18 cellular contexts compared by ENCODE assay signal in genomic region chrX:69312141-69312670, GRCh38.
"Had no signal": no experiment of that assay in that cellular context is flagged by ENCODE, and none has a peak within 500 bp of the region (broad histone marks: within the 10 kb centered on the region; RNA-seq: fewer than 3 reads in every experiment).

No MANE protein-coding gene starts in this region.

- H3K36me3 ChIP-seq: lower lobe of right lung, sigmoid colon, thoracic aorta, transverse colon, upper lobe of right lung had no signal

- FAIRE-seq: frontal cortex had no signal

- H3K27me3 Mint-ChIP-seq: stimulated activated memory B cell treated with anti-CD40 and anti-IgM and Interleukin-4, amounts not matched to agents 10 μg/mL and 1 μg/mL and 100 μg/mL, for 72 hours had no signal

- H3K9me3 ChIP-seq: lower lobe of right lung, psoas muscle, sigmoid colon, thoracic aorta, transverse colon, upper lobe of right lung had no signal

- H3K4me3 Mint-ChIP-seq: natural killer cell; neural crest cell; stimulated activated memory B cell treated with anti-CD40 and anti-IgM and Interleukin-4, amounts not matched to agents 10 μg/mL and 1 μg/mL and 100 μg/mL, for 72 hours had no signal

- H3K4me1 Mint-ChIP-seq: natural killer cell; stimulated activated memory B cell treated with anti-CD40 and anti-IgM and Interleukin-4, amounts not matched to agents 10 μg/mL and 1 μg/mL and 100 μg/mL, for 72 hours had no signal

- H3K36me3 Mint-ChIP-seq: natural killer cell; stimulated activated memory B cell treated with anti-CD40 and anti-IgM and Interleukin-4, amounts not matched to agents 10 μg/mL and 1 μg/mL and 100 μg/mL, for 72 hours had no signal

- H3K4me3 ChIP-seq: dorsolateral prefrontal cortex, lower lobe of right lung, psoas muscle, sigmoid colon, thoracic aorta, transverse colon, upper lobe of right lung had no signal

- H3K27ac ChIP-seq: dorsolateral prefrontal cortex, lower lobe of right lung, psoas muscle, sigmoid colon, thoracic aorta, transverse colon, upper lobe of right lung had no signal

- H3K27ac Mint-ChIP-seq: natural killer cell; stimulated activated memory B cell treated with anti-CD40 and anti-IgM and Interleukin-4, amounts not matched to agents 10 μg/mL and 1 μg/mL and 100 μg/mL, for 72 hours had no signal

- H3K9me3 Mint-ChIP-seq: natural killer cell; stimulated activated memory B cell treated with anti-CD40 and anti-IgM and Interleukin-4, amounts not matched to agents 10 μg/mL and 1 μg/mL and 100 μg/mL, for 72 hours had no signal

- H3K27me3 ChIP-seq: sigmoid colon, transverse colon, upper lobe of right lung had no signal

- H3K4me1 ChIP-seq: lower lobe of right lung, psoas muscle, sigmoid colon, transverse colon, upper lobe of right lung had no signal

- DNase-seq: cerebellar nuclear complex; effector CD4-positive, alpha-beta T cell; left cardiac atrium; left ventricle myocardium superior; lower lobe of right lung; natural killer cell; psoas muscle; right cardiac atrium; sigmoid colon; stimulated activated CD4-positive, alpha-beta T cell treated with anti-CD3 and anti-CD28 coated beads, Interleukin-4, amount 100 ng/mL, for 4 hours; stimulated activated naive CD8-positive, alpha-beta T cell treated with anti-CD3 and anti-CD28 coated beads, Interleukin-15, Interleukin-2, amounts not matched to agents 100 U/mL and 50 U/mL, for 24 hours; transverse colon; upper lobe of right lung had no signal
